7 cellular contexts compared by ENCODE assay signal in genomic region chrX:154368630-154369452, GRCh38. TPM values are rescaled to one million over a fixed set of nuclear protein-coding genes. Genes with fewer than 3 reads are reported as not detected.
DNase-seq lines count a peak whose midpoint lies in the region; ATAC-seq and TF ChIP-seq lines count a peak whose summit lies in the region.

No MANE protein-coding gene starts in this region.

- DNase-seq in Karpas-422, result peak; percentile 63
- DNase-seq in T-helper 22 cell (ENCODE audit: low read depth), result peak; percentile 97
- peak; percentile 52 for DNase-seq in astrocyte of the cerebellum (ENCODE audit: low read depth)
- peak; percentile 94 for DNase-seq in iris pigment epithelial cell (ENCODE audit: low read depth)
- peak; percentile 73 to 91 (median 78) for DNase-seq in stimulated activated CD4-positive, alpha-beta T cell treated with anti-CD3 and anti-CD28 coated beads, Interleukin-1b, Interleukin-23, amount 100 ng/mL, for 24 hours (ENCODE audit: low read depth in 4 of 4, low spot score in 1 of 4)
- no peak for DNase-seq in G401 (ENCODE audit: low spot score)

- in situ Hi-C loops in astrocyte of the cerebellum (cut with HindIII; ENCODE audit: low sequenced_read_pairs), result no loop called here
- in situ Hi-C loops in G401 (cut with HindIII; ENCODE audit: low sequenced_read_pairs), result no loop called here

- no peak for TF ChIP-seq CTCF in astrocyte of the cerebellum (IDR thresholded peaks at IDR 0.05; ENCODE audit: low read depth, low read length, missing control alignments)

- no peaks in the 10 kb centered on the region for H4K20me1 ChIP-seq in Karpas-422 (ENCODE audit: insufficient read depth, low read depth, low read length)

- H3K79me2 ChIP-seq in Karpas-422 (ENCODE audit: low read length), result peaks cover 18% of the 10 kb centered on the region

- no peaks in the 10 kb centered on the region for H3K9me3 ChIP-seq in Karpas-422 (ENCODE audit: low read length)

- peak; percentile 32 for ATAC-seq in GM18502 (IDR thresholded peaks at IDR 0.05; ENCODE audit: poor library complexity, unreplicated experiment)

- H3K4me2 ChIP-seq in Karpas-422 (ENCODE audit: low read depth, low read length, poor library complexity, severe bottlenecking), result peak overlapping the region; percentile 88

- H2AFZ ChIP-seq in Karpas-422 (ENCODE audit: low read length), result no peak overlapping the region

- H3K4me3 ChIP-seq in Karpas-422 (ENCODE audit: low read length), result peak overlapping the region; percentile 75; the same call in 1 of the 2 replicates
- peak overlapping the region; percentile 76 for H3K4me3 ChIP-seq in astrocyte of the cerebellum (ENCODE audit: low read depth, low read length)

- no peaks in the 10 kb centered on the region for H3K36me3 ChIP-seq in Karpas-422 (ENCODE audit: insufficient read depth, low read length)

- H3K4me1 ChIP-seq in Karpas-422 (ENCODE audit: low read length), result peaks cover 26% of the 10 kb centered on the region

- H3K9me2 ChIP-seq in Karpas-422 (replicated peaks; ENCODE audit: insufficient read depth, low read length), result no peaks in the 10 kb centered on the region

- peak overlapping the region; percentile 79 for H3K9ac ChIP-seq in Karpas-422 (ENCODE audit: low read length)

- H3K27ac ChIP-seq in Karpas-422 (ENCODE audit: low read length), result no peak overlapping the region

- no peaks in the 10 kb centered on the region for H3K27me3 ChIP-seq in Karpas-422 (ENCODE audit: low read length)

RNA-seq across cellular contexts. Expression of gene FLNA, which starts 5.6 kb away (rescaled TPM):
- 46.3 and 89.6 TPM in 2 replicates for total RNA-seq in Karpas-422 (2014; rRNA removed; shearing (Covaris generic); ENCODE audit: low replicate concordance)
- 811 and 832 TPM in 2 replicates for total RNA-seq in G401 (2014; rRNA removed; shearing (Covaris generic))

RNA-seq across cellular contexts. Expression of gene EMD, which starts 10.3 kb away (rescaled TPM):
- 19.5 and 20.7 TPM in 2 replicates for total RNA-seq in Karpas-422 (2014; rRNA removed; shearing (Covaris generic); ENCODE audit: low replicate concordance)
- total RNA-seq in G401 (2014; rRNA removed; shearing (Covaris generic)), result 49.8 and 72.5 TPM in 2 replicates

RNA-seq across cellular contexts. Expression of gene RPL10, which starts 29.3 kb away (rescaled TPM):
- 4,110 and 4,432 TPM in 2 replicates for total RNA-seq in Karpas-422 (2014; rRNA removed; shearing (Covaris generic); ENCODE audit: low replicate concordance)
- total RNA-seq in G401 (2014; rRNA removed; shearing (Covaris generic)), result 2,883 and 3,419 TPM in 2 replicates

RNA-seq across cellular contexts. Expression of gene DNASE1L1, which starts 40.2 kb away (rescaled TPM):
- 17.6 and 30.8 TPM in 2 replicates for total RNA-seq in Karpas-422 (2014; rRNA removed; shearing (Covaris generic); ENCODE audit: low replicate concordance)
- total RNA-seq in G401 (2014; rRNA removed; shearing (Covaris generic)), result 20.5 and 41.3 TPM in 2 replicates

RNA-seq across cellular contexts. Expression of gene TAFAZZIN, which starts 42.5 kb away (rescaled TPM):
- total RNA-seq in Karpas-422 (2014; rRNA removed; shearing (Covaris generic); ENCODE audit: low replicate concordance), result 22.1 and 39.0 TPM in 2 replicates
- total RNA-seq in G401 (2014; rRNA removed; shearing (Covaris generic)), result 16.9 and 39.4 TPM in 2 replicates
